8 cellular contexts compared by ENCODE assay signal in the genomic region with DNA sequence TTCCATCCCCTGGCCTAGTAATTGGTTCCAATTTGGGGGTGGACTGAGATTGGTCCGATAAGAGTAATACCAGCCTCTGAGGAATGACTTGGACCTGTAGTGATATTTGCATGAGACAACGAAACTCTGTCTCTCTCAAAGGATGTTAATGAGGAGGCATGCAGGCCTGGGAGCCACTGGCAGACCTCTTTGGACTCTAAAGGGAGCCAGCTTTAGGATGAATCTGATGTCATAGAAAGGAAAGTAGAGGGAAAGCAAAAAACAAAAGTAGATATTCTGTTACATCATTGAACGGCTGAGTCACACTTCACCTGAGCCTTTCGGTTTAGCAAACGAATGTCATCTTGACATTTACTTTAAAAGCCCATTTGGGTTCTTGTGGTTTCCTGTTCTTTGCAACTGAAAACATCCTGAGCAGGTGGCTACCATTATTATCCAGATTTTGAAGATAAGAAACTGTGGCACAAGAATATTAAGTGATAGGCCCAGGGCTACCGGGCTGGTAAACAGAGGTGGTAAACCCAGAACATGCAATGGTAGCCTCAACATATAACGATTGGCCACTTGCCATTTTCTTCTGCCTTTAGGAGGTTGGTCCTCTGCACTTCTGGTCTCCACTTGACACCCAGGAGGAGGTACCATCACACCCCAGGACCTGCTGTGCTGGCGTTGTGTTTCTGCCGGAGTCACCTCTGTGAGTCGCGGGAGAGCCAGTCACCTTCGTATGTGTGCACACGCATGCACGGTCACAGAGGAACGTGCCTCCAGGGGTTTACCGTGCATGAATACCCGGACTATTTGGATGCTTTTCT. TPM values are rescaled to one million over a fixed set of nuclear protein-coding genes. Genes with fewer than 3 reads are reported as not detected.
DNase-seq lines count a peak whose midpoint lies in the region; ATAC-seq and TF ChIP-seq lines count a peak whose summit lies in the region.
"Had no signal": no experiment of that assay in that cellular context is flagged by ENCODE, and none has a peak within 500 bp of the region (broad histone marks: within the 10 kb centered on the region; RNA-seq: fewer than 3 reads in every experiment).

No MANE protein-coding gene starts in this region.

- no peaks in the 10 kb centered on the region for H3K4me1 ChIP-seq in colonic mucosa
- H3K4me1 ChIP-seq in gastroesophageal sphincter, result no peaks in the 10 kb centered on the region

- H3K4me3 ChIP-seq in colonic mucosa, result no peak overlapping the region
- H3K4me3 ChIP-seq in H7 (ENCODE audit: insufficient read depth, low read depth, low read length), result no peak overlapping the region
- H3K4me3 ChIP-seq in gastroesophageal sphincter, result no peak overlapping the region

- 81 to 92% methylated on average over 8 to 12 of the region's 17 CpGs for WGBS in gastroesophageal sphincter (ENCODE audit: low coverage in 1 of 2), 2 donors

- no peak overlapping the region for H3K9ac ChIP-seq in colonic mucosa (ENCODE audit: low read depth in 2 of 2, low read length in 2 of 2)

- H3K9me3 ChIP-seq in colonic mucosa, result no peaks in the 10 kb centered on the region
- no peaks in the 10 kb centered on the region for H3K9me3 ChIP-seq in gastroesophageal sphincter

- no peak overlapping the region for H3K27ac ChIP-seq in colonic mucosa
- no peak overlapping the region for H3K27ac ChIP-seq in gastroesophageal sphincter
- no peak overlapping the region for H3K27ac ChIP-seq in substantia nigra (ENCODE audit: low read depth, low read length, poor library complexity, severe bottlenecking)

- H3K27me3 ChIP-seq in colonic mucosa (no peaks in the 10 kb centered on the region), H7 (ENCODE audit: control insufficient read depth, insufficient read depth, low read length) (no peaks in the 10 kb centered on the region), gastroesophageal sphincter (no peaks in the 10 kb centered on the region)

- no peaks in the 10 kb centered on the region for H3K36me3 ChIP-seq in colonic mucosa
- no peaks in the 10 kb centered on the region for H3K36me3 ChIP-seq in H7 (replicated peaks; ENCODE audit: control insufficient read depth, insufficient read depth, low read length)
- no peaks in the 10 kb centered on the region for H3K36me3 ChIP-seq in gastroesophageal sphincter

- DNase-seq in NCI-H146 (lab: John Stamatoyannopoulos, UW), result peak; percentile 50
- peak; percentile 58 for DNase-seq in activated CD4-positive, alpha-beta T cell treated with anti-CD3 and anti-CD28 coated beads, Interleukin-2, amount 50 U/mL, for 1 hour
- peak; percentile 16 for DNase-seq in colonic mucosa
- peak; percentile 35 for DNase-seq in stimulated activated naive CD8-positive, alpha-beta T cell treated with anti-CD3 and anti-CD28 coated beads, Interleukin-15, Interleukin-2, amounts not matched to agents 100 U/mL and 50 U/mL, for 24 hours
- no peak for DNase-seq in H7
- DNase-seq in substantia nigra (lab: John Stamatoyannopoulos, UW), result no peak
- DNase-seq: right cardiac atrium had no signal

- TF ChIP-seq CTCF in colonic mucosa (IDR thresholded peaks at IDR 0.05) (no peak), gastroesophageal sphincter (IDR thresholded peaks at IDR 0.05) (no peak)

- intact Hi-C loops in colonic mucosa (cut with DNase I), result no loop called here

- no peak for TF ChIP-seq EP300 in gastroesophageal sphincter (IDR thresholded peaks at IDR 0.05)

- TF ChIP-seq POLR2A in gastroesophageal sphincter (IDR thresholded peaks at IDR 0.05), result no peak

- ATAC-seq in stimulated activated naive CD8-positive, alpha-beta T cell treated with anti-CD3 and anti-CD28 coated beads, Interleukin-15, Interleukin-2, amounts not matched to agents 100 U/mL and 50 U/mL, for 24 hours, result peak; percentile 59
- ATAC-seq in gastroesophageal sphincter, result no peak
- ATAC-seq: right cardiac atrium had no signal

RNA-seq across cellular contexts. Expression of gene RTL6, which starts 42.7 kb away (rescaled TPM):
- total RNA-seq in colonic mucosa, result 10 to 100 TPM; 20.2 to 23.8 TPM
- 13.9 and 16.6 TPM in 2 replicates for total RNA-seq in H7 (2014; rRNA removed; shearing (Covaris generic))
- 10 to 100 TPM; 28.0 to 44.3 (median 32.1) TPM for total RNA-seq in gastroesophageal sphincter

Comparison
In these comparisons a context has a peak if more than half of its experiments do, and no peak if none do; other contexts are left out.
1. DNase-seq: peak in NCI-H146 (single experiment), activated CD4-positive, alpha-beta T cell treated with anti-CD3 and anti-CD28 coated beads, Interleukin-2, amount 50 U/mL, for 1 hour (single experiment), colonic mucosa (single experiment) and stimulated activated naive CD8-positive, alpha-beta T cell treated with anti-CD3 and anti-CD28 coated beads, Interleukin-15, Interleukin-2, amounts not matched to agents 100 U/mL and 50 U/mL, for 24 hours (single experiment); none in H7 (single experiment) and substantia nigra (0 of 49).